In the genomic region with DNA sequence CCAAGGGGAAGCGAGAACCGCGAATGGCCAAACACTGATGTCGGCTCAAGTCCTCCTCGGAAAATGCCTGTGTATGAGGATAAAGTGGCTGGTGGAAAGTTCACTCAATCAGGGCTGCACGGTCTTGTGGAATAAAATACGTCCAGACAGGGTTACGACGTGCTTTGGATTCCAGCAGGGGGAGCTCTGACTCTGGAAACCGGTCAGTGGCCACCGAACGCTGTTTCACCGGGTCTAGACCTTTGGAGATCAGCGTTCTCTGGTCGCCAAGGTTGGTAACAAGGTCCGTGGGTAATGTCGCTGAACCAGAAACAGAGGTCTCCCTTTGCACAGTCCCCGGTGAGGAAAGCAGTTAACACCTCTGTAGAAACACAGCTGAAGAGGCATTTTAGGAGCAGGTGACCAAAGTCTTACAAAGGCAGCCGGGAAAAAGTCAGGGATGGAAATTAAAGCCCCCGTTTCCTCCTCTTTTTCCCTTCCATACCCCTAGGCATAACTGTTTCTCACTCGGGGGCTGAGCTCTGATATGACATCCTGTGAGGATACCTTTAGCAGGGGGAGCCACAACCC, we compare ENCODE assay signal across 8 cellular contexts. TPM values are rescaled to one million over a fixed set of nuclear protein-coding genes. Genes with fewer than 3 reads are reported as not detected.
DNase-seq lines count a peak whose midpoint lies in the region; ATAC-seq and TF ChIP-seq lines count a peak whose summit lies in the region.

No MANE protein-coding gene starts in this region.

- H3K4me3 ChIP-seq in coronary artery (peak overlapping the region; percentile 42), left lung (no peak overlapping the region)

- peaks cover 43% of the 10 kb centered on the region for H3K27me3 Mint-ChIP-seq in activated CD4-positive, alpha-beta T cell treated with anti-CD3 and anti-CD28 coated beads for 36 hours

- ATAC-seq in HG03135 (IDR thresholded peaks at IDR 0.05; ENCODE audit: unreplicated experiment) (peak; percentile 82), left lung (peak; percentile 99), HG03097 (IDR thresholded peaks at IDR 0.05; ENCODE audit: low FRiP score, unreplicated experiment) (no peak)
- ATAC-seq in activated CD4-positive, alpha-beta T cell treated with anti-CD3 and anti-CD28 coated beads for 36 hours: peak; percentile 96

- DNase-seq in GM04503 (ENCODE audit: low read depth) (peak; percentile 31), NCI-H460 (ENCODE audit: extremely low read depth, low read depth) (peak; percentile 85), coronary artery (ENCODE audit: low spot score) (peak; percentile 83), left lung (peak in 1 of 2 donors; percentile 74)
- DNase-seq in activated CD4-positive, alpha-beta T cell treated with anti-CD3 and anti-CD28 coated beads for 36 hours: peak; percentile 85
- peak; percentile 61 to 64 for DNase-seq in stimulated activated CD4-positive, alpha-beta T cell treated with anti-CD3 and anti-CD28 coated beads, Interleukin-4, amount 100 ng/mL, for 4 hours

- H3K4me1 Mint-ChIP-seq in activated CD4-positive, alpha-beta T cell treated with anti-CD3 and anti-CD28 coated beads for 36 hours: peaks cover 5% of the 10 kb centered on the region

- intact Hi-C loops in activated CD4-positive, alpha-beta T cell treated with anti-CD3 and anti-CD28 coated beads for 36 hours (cut with DNase I, micrococcal nuclease): loop anchor here (1.0 to 2.0 kb wide), 5 partner anchors 47 to 943 kb away; no protein-coding TSS in a partner anchor
- intact Hi-C loops in left lung (cut with DNase I): loop anchor here in 1 of 2 donors (5.0 to 10.0 kb wide), 2 partner anchors 45 to 942 kb away; no protein-coding TSS in a partner anchor

- POLR2A ChIA-PET in activated CD4-positive, alpha-beta T cell treated with anti-CD3 and anti-CD28 coated beads for 36 hours (lab: Charles Lee): no interaction called here

- H3K9me3 ChIP-seq in left lung: no peaks in the 10 kb centered on the region

- H3K27ac Mint-ChIP-seq in activated CD4-positive, alpha-beta T cell treated with anti-CD3 and anti-CD28 coated beads for 36 hours: no peak overlapping the region

- H3K4me3 Mint-ChIP-seq in activated CD4-positive, alpha-beta T cell treated with anti-CD3 and anti-CD28 coated beads for 36 hours: no peak overlapping the region

- no peaks in the 10 kb centered on the region for H3K9me3 Mint-ChIP-seq in activated CD4-positive, alpha-beta T cell treated with anti-CD3 and anti-CD28 coated beads for 36 hours (ENCODE audit: low read depth)

- CTCF ChIA-PET in activated CD4-positive, alpha-beta T cell treated with anti-CD3 and anti-CD28 coated beads for 36 hours (lab: Charles Lee): interaction anchor here (0.6 to 4.6 kb wide), 23 partner anchors 9 to 1134 kb away, joined by 3 to 31 read pairs (median 3); no protein-coding TSS in a partner anchor

- TF ChIP-seq CTCF in coronary artery (IDR thresholded peaks at IDR 0.05): peak; percentile 81
- peak; percentile 63 to 70 for TF ChIP-seq CTCF in left lung (IDR thresholded peaks at IDR 0.05)

- no peaks in the 10 kb centered on the region for H3K36me3 ChIP-seq in left lung

- no peaks in the 10 kb centered on the region for H3K4me1 ChIP-seq in left lung

- H3K27me3 ChIP-seq in left lung: peaks cover 45 to 86% of the 10 kb centered on the region in 2 donors

- H3K36me3 Mint-ChIP-seq in activated CD4-positive, alpha-beta T cell treated with anti-CD3 and anti-CD28 coated beads for 36 hours (ENCODE audit: low read depth): no peaks in the 10 kb centered on the region

- H3K27ac ChIP-seq in coronary artery (no peak overlapping the region), left lung (no peak overlapping the region)

RNA-seq across cellular contexts. Expression of a gene that starts 47.8 kb away (rescaled TPM):
- total RNA-seq in NCI-H460 (2014; rRNA removed; shearing (Covaris generic)): 25.1 and 27.6 TPM in 2 replicates
- polyA plus RNA-seq in NCI-H460 (2014; cell fraction: nucleus; rRNA removed): 140 and 180 TPM in 2 replicates
- total RNA-seq in activated CD4-positive, alpha-beta T cell treated with anti-CD3 and anti-CD28 coated beads for 36 hours: 10 to 100 TPM; 80.4 to 88.2 TPM
- total RNA-seq in left lung: 1 to 10 TPM; 2.3 to 5.4 TPM
